Comparison of ENCODE assay signal across 31 cellular contexts in genomic region chr7:32539366-32539765, GRCh38.
"Had no signal": no experiment of that assay in that cellular context is flagged by ENCODE, and none has a peak within 500 bp of the region (broad histone marks: within the 10 kb centered on the region; RNA-seq: fewer than 3 reads in every experiment).

No MANE protein-coding gene starts in this region.

- H3K27me3 ChIP-seq: MG63, SJSA1 had no signal

- DNase-seq: activated CD4-positive, alpha-beta T cell treated with anti-CD3 and anti-CD28 coated beads, Interleukin-2, amount 10 ng/mL, durations not matched to agents 24 days and 14 days; activated CD4-positive, alpha-beta T cell treated with anti-CD3 and anti-CD28 coated beads, Interleukin-2, amount 50 U/mL, for 4 hours; activated CD8-positive, alpha-beta T cell treated with anti-CD3 and anti-CD28 coated beads for 36 hours; activated effector memory CD4-positive, alpha-beta T cell treated with anti-CD3 and anti-CD28 coated beads, Interleukin-2, amount 50 U/mL, for 16 hours; activated naive CD4-positive, alpha-beta T cell; activated naive CD8-positive, alpha-beta T cell treated with anti-CD3 and anti-CD28 coated beads, Interleukin-2, amount 50 U/mL, for 24 hours; activated T-cell treated with anti-CD3 and anti-CD28 coated beads, Interleukin-2, amount 50 U/mL, for 1 hour; activated T-cell treated with anti-CD3 and anti-CD28 coated beads, Interleukin-2, amount 50 U/mL, for 72 hours; anterior cingulate cortex; central memory CD4-positive, alpha-beta T cell; Kasumi-1; KG1; MG63; NCI-H1048; NCI-H1105 treated with DMSO at 0.1 percent for 48 hours; NCI-H1436; NCI-H1694; NCI-H1930; NCI-H2081 treated with DMSO at 0.1 percent for 48 hours; NCI-H345; NCI-H524 treated with DMSO at 0.1 percent for 48 hours; SHP77; SK-N-SH had no signal

- H3K27ac Mint-ChIP-seq: activated CD4-positive, alpha-beta T cell treated with anti-CD3 and anti-CD28 coated beads, Interleukin-2, amount 10 ng/mL, durations not matched to agents 24 days and 14 days; activated naive CD4-positive, alpha-beta T cell treated with anti-CD3 and anti-CD28 coated beads, Interleukin-2, amount 50 U/mL, for 24 hours; activated T-cell treated with anti-CD3 and anti-CD28 coated beads, Interleukin-2, amount 50 U/mL, for 72 hours; activated T-helper 17 cell treated with anti-CD3 and anti-CD28 coated beads, Interleukin-2, amount 50 U/mL, for 72 hours; T-helper 1 cell treated with Interleukin-12 subunit alpha and Interleukin-12 subunit beta and Interleukin-4 antibody, amounts not matched to agents 30 μg/mL and 1 μg/mL, for 36 hours; T-helper 2 cell treated with Interferon-gamma antibody and Interleukin-4, amounts not matched to agents 5 μg/mL and 100 μg/mL, for 36 hours had no signal

- H3K27me3 Mint-ChIP-seq: activated CD4-positive, alpha-beta T cell treated with anti-CD3 and anti-CD28 coated beads, Interleukin-2, amount 10 ng/mL, durations not matched to agents 24 days and 14 days; activated CD8-positive, alpha-beta T cell treated with anti-CD3 and anti-CD28 coated beads for 36 hours; activated naive CD4-positive, alpha-beta T cell treated with anti-CD3 and anti-CD28 coated beads, Interleukin-2, amount 50 U/mL, for 24 hours; activated naive CD8-positive, alpha-beta T cell treated with anti-CD3 and anti-CD28 coated beads, Interleukin-2, amount 50 U/mL, for 24 hours; activated T-helper 17 cell treated with anti-CD3 and anti-CD28 coated beads, Interleukin-2, amount 50 U/mL, for 72 hours; brain had no signal

- FAIRE-seq: bronchial epithelial cell, TTC549 had no signal

- H3K9me3 ChIP-seq: MG63, SJSA1, SK-N-SH had no signal

- H3K4me2 ChIP-seq: SK-N-SH had no signal

- H3K9me3 Mint-ChIP-seq: activated CD4-positive, alpha-beta T cell treated with anti-CD3 and anti-CD28 coated beads, Interleukin-2, amount 10 ng/mL, durations not matched to agents 24 days and 14 days; activated CD8-positive, alpha-beta T cell treated with anti-CD3 and anti-CD28 coated beads for 36 hours; activated naive CD4-positive, alpha-beta T cell treated with anti-CD3 and anti-CD28 coated beads, Interleukin-2, amount 50 U/mL, for 24 hours; activated naive CD8-positive, alpha-beta T cell treated with anti-CD3 and anti-CD28 coated beads, Interleukin-2, amount 50 U/mL, for 24 hours; activated T-cell treated with anti-CD3 and anti-CD28 coated beads, Interleukin-2, amount 50 U/mL, for 72 hours; T-helper 1 cell treated with Interleukin-12 subunit alpha and Interleukin-12 subunit beta and Interleukin-4 antibody, amounts not matched to agents 30 μg/mL and 1 μg/mL, for 36 hours; T-helper 2 cell treated with Interferon-gamma antibody and Interleukin-4, amounts not matched to agents 5 μg/mL and 100 μg/mL, for 36 hours had no signal

- H3K27ac ChIP-seq: SJSA1 had no signal

- H3K4me3 Mint-ChIP-seq: activated CD4-positive, alpha-beta T cell treated with anti-CD3 and anti-CD28 coated beads, Interleukin-2, amount 10 ng/mL, durations not matched to agents 24 days and 14 days; activated CD8-positive, alpha-beta T cell treated with anti-CD3 and anti-CD28 coated beads for 36 hours; activated naive CD4-positive, alpha-beta T cell treated with anti-CD3 and anti-CD28 coated beads, Interleukin-2, amount 50 U/mL, for 24 hours; activated naive CD8-positive, alpha-beta T cell treated with anti-CD3 and anti-CD28 coated beads, Interleukin-2, amount 50 U/mL, for 24 hours; activated T-cell treated with anti-CD3 and anti-CD28 coated beads, Interleukin-2, amount 50 U/mL, for 72 hours; activated T-helper 17 cell treated with anti-CD3 and anti-CD28 coated beads, Interleukin-2, amount 50 U/mL, for 72 hours; brain; T-helper 1 cell treated with Interleukin-12 subunit alpha and Interleukin-12 subunit beta and Interleukin-4 antibody, amounts not matched to agents 30 μg/mL and 1 μg/mL, for 36 hours; T-helper 2 cell treated with Interferon-gamma antibody and Interleukin-4, amounts not matched to agents 5 μg/mL and 100 μg/mL, for 36 hours had no signal

- H3K4me3 ChIP-seq: MG63, SJSA1 had no signal
